In the genomic region with DNA sequence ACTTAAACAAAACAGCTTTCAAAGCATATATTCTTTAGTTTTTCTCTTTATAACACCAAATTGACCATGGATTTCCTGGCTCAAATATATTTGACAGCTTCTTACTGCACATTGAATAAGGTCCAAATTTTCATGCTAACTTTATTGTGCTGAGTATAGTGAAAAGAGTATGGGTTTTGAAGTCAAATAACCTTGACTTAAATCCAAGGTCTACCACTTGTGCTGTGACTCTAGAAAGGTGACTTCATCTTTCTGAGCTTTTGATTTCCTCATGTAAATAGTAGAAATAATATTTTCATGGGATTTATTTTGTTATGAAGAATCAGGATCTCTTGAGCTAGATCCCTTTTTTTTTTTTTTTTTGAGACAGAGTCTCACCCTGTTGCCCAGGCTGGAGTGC, we compare ENCODE assay signal across 2 cellular contexts.
TF ChIP-seq lines count a peak whose summit lies in the region.

No MANE protein-coding gene starts in this region.

TF ChIP-seq in A549, 52 proteins besides CTCF, POLR2A, EP300 and RAD21 (continued from another document):
- TF ChIP-seq, protein P1, sequence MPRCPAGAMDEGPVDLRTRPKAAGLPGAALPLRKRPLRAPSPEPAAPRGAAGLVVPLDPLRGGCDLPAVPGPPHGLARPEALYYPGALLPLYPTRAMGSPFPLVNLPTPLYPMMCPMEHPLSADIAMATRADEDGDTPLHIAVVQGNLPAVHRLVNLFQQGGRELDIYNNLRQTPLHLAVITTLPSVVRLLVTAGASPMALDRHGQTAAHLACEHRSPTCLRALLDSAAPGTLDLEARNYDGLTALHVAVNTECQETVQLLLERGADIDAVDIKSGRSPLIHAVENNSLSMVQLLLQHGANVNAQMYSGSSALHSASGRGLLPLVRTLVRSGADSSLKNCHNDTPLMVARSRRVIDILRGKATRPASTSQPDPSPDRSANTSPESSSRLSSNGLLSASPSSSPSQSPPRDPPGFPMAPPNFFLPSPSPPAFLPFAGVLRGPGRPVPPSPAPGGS (IDR thresholded peaks at IDR 0.05), result no peak

TF ChIP-seq in SK-N-SH, 30 proteins besides CTCF, POLR2A, EP300 and RAD21 (continued from another document):
- TF ChIP-seq, protein P2, sequence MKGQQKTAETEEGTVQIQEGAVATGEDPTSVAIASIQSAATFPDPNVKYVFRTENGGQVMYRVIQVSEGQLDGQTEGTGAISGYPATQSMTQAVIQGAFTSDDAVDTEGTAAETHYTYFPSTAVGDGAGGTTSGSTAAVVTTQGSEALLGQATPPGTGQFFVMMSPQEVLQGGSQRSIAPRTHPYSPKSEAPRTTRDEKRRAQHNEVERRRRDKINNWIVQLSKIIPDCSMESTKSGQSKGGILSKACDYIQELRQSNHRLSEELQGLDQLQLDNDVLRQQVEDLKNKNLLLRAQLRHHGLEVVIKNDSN (IDR thresholded peaks at IDR 0.05; ENCODE audit: borderline replicate concordance, low read depth), result no peak
- TF ChIP-seq ELF1 (IDR thresholded peaks at IDR 0.05), result no peak
- no peak for TF ChIP-seq MEF2A (IDR thresholded peaks at IDR 0.05; ENCODE audit: borderline replicate concordance, low read depth)
- TF ChIP-seq, protein P3, sequence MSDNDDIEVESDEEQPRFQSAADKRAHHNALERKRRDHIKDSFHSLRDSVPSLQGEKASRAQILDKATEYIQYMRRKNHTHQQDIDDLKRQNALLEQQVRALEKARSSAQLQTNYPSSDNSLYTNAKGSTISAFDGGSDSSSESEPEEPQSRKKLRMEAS (IDR thresholded peaks at IDR 0.05; ENCODE audit: low read depth), result no peak
- TF ChIP-seq CHD2 (IDR thresholded peaks at IDR 0.05; ENCODE audit: low read length, partially characterized antibody), result no peak
- no peak for TF ChIP-seq NFIC (IDR thresholded peaks at IDR 0.05; ENCODE audit: borderline replicate concordance)
